In the genomic region with DNA sequence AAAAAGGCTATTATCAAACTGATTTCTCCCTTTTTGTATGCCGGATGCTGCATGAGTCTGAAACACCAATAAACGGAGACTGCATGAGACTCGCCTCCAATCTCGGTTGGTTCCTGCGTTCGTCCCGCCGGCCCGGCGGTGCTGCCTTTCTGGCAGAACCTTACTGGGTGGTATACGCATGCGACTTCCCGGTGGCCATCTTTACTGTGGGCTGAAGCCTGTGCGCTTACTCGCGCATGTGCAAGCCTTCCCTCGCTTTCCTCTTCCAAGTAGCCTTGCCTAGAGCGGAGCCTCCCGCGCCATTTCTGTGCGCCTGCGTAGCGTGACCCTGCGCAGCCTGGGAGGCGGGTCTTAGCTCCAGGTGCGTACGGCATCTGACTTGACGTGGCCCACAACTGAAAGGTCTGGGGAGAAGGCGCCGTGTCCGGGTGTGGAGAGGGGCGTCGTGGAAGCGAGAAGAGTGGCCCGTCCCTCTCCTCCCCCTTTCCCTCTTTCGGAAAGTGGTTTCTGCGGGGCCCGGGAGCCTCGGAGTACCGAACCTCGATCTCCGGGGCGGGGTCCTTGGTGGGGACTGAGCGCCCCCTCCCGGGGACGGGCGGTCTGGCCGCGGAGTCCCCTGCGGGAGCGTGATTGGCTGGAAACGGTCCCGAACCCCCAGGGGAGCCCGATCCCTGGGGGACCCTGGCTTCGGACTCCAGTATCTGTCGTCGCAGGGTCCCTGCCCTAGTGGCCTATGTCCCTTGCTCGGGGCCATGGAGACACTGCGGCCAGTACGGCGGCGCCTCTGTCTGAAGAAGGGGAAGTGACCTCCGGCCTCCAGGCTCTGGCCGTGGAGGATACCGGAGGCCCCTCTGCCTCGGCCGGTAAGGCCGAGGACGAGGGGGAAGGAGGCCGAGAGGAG, we compare ENCODE assay signal across 8 cellular contexts. TPM values are rescaled to one million over a fixed set of nuclear protein-coding genes. Genes with fewer than 3 reads are reported as not detected.
DNase-seq lines count a peak whose midpoint lies in the region; ATAC-seq and TF ChIP-seq lines count a peak whose summit lies in the region.

A gene (plus strand): TSS at position 360 of the 901 bp plus-strand sequence. CDS start 374 bp downstream, at position 734.

- H3K4me3 ChIP-seq in adipocyte (ENCODE audit: low read length), result peak within 1 kb of the TSS; percentile 89
- peak within 1 kb of the TSS; percentile 70 to 79 (median 76) for H3K4me3 ChIP-seq in upper lobe of left lung

- ATAC-seq in HG02759 (IDR thresholded peaks at IDR 0.05; ENCODE audit: unreplicated experiment) (peak; percentile 61), upper lobe of left lung (ENCODE audit: low FRiP score in 2 of 2) (peak; percentile 90 to 95)

- H3K27me3 ChIP-seq in adipocyte (replicated peaks; ENCODE audit: control insufficient read depth, insufficient read depth, low read length) (no peaks in the 10 kb centered on the region), upper lobe of left lung (peaks cover 0 to 5% (median 0%) of the 10 kb centered on the region in 4 donors)

- TF ChIP-seq CTCF in GM12872 (IDR thresholded peaks at IDR 0.05; ENCODE audit: insufficient read depth, low read depth, low read length) (peak; percentile 92), upper lobe of left lung (IDR thresholded peaks at IDR 0.05) (peak; percentile 88 to 97 (median 93))

- no peaks in the 10 kb centered on the region for H3K9me3 ChIP-seq in adipocyte (ENCODE audit: control insufficient read depth, low read length)
- no peaks in the 10 kb centered on the region for H3K9me3 ChIP-seq in upper lobe of left lung

- peak within 1 kb of the TSS; percentile 80 to 96 (median 90) for H3K27ac ChIP-seq in upper lobe of left lung

- H3K4me1 ChIP-seq in adipocyte (ENCODE audit: control insufficient read depth, insufficient read depth, low read length) (peaks cover 21% of the 10 kb centered on the region), upper lobe of left lung (peaks cover 51 to 77% (median 58%) of the 10 kb centered on the region in 4 donors)

- DNase-seq in NCI-H1417 (lab: John Stamatoyannopoulos, UW), result peak; percentile 96 to 99 (median 97)
- DNase-seq in SW480 (ENCODE audit: low spot score), result peak; percentile 99
- peak; percentile 99 for DNase-seq in adipocyte (ENCODE audit: low read depth)
- DNase-seq in cardiac septum (ENCODE audit: low spot score), result peak; percentile 99
- peak; percentile 99 for DNase-seq in pons (ENCODE audit: low spot score)
- DNase-seq in upper lobe of left lung, result peak; percentile 96 to 99

- H3K36me3 ChIP-seq in adipocyte (ENCODE audit: control insufficient read depth, insufficient read depth, low read length, severe bottlenecking), result peaks cover 4% of the 10 kb centered on the region
- H3K36me3 ChIP-seq in upper lobe of left lung, result peaks cover 0 to 15% (median 5%) of the 10 kb centered on the region in 4 donors

- intact Hi-C loops in cardiac septum (cut with DNase I), result loop anchor here (5.0 kb wide), 2 partner anchors 46 to 156 kb away; a partner anchor contains a TSS

- H3K9ac ChIP-seq in adipocyte (ENCODE audit: low read length), result peak within 1 kb of the TSS; percentile 91

- no peak for TF ChIP-seq EP300 in upper lobe of left lung (IDR thresholded peaks at IDR 0.05)

- 0% methylated on average over 28 to 46 of the region's 70 CpGs for WGBS in upper lobe of left lung, 2 donors

- TF ChIP-seq POLR2A in upper lobe of left lung (IDR thresholded peaks at IDR 0.05), result peak in 3 of 4 donors; percentile 56 to 84 (median 69)

RNA-seq across cellular contexts. Expression of the gene that starts here (rescaled TPM):
- total RNA-seq in cardiac septum (15.6 TPM), upper lobe of left lung (10 to 100 TPM; 22.6 to 49.5 (median 34.6) TPM)

Comparison
In these comparisons a context has a peak if more than half of its experiments do, and no peak if none do; other contexts are left out.
1. Peak in every context shown above with its lines: DNase-seq, ATAC-seq, H3K4me3 ChIP-seq and H3K27ac ChIP-seq.